19 cellular contexts compared by ENCODE assay signal in the genomic region with DNA sequence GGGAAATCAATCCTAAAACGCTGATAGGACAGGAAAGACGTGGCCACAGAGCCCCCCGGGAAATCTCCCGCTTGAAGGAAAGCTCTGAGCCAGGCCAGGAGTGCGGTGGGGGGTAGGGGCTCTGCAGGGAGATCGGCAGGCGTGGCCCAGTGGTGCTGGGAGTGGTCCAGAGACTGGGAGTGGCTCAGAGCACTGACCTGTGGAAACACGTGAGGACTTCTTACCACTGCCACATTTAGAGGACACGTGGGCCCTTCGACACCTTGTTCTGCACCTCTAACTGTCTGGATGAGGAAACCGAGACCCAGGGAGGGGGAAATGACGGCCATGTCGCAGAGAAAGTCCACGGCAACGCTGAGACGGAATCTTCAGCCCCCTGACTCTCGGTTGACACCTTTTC.
DNase-seq lines count a peak whose midpoint lies in the region; TF ChIP-seq lines count a peak whose summit lies in the region.
"Had no signal": no experiment of that assay in that cellular context is flagged by ENCODE, and none has a peak within 500 bp of the region (broad histone marks: within the 10 kb centered on the region; RNA-seq: fewer than 3 reads in every experiment).

No MANE protein-coding gene starts in this region.

- peak overlapping the region; percentile 44 for H3K18ac ChIP-seq in neuronal stem cell (ENCODE audit: low read length)

- WGBS in neuronal stem cell (ENCODE audit: extremely low coverage in 2 of 2, insufficient read length in 2 of 2, insufficient replicate concordance in 1 of 2), 2 donors = no CpG with 5 or more reads among the region's 17 CpGs

- H2AFZ ChIP-seq in neuronal stem cell (ENCODE audit: low read length) = no peak overlapping the region

- no peak overlapping the region for H2BK12ac ChIP-seq in neuronal stem cell (ENCODE audit: low read length)

- DNase-seq in glutamatergic neuron (peak; percentile 40), neuronal stem cell (ENCODE audit: low spot score) (no peak), NCI-H510A treated with DMSO at 0.1 percent for 48 hours (lab: John Stamatoyannopoulos, UW) (no peak)
- DNase-seq in activated T-cell treated with anti-CD3 and anti-CD28 coated beads, Interleukin-2, amount 50 U/mL, for 48 hours = no peak
- DNase-seq in activated CD4-positive, CD25-positive, alpha-beta regulatory T cell (lab: John Stamatoyannopoulos, UW) = no peak
- DNase-seq: C1 segment of cervical spinal cord; Calu3; CD4-positive, alpha-beta memory T cell; COR-L47; DMS53; DMS79 treated with DMSO at 0.1 percent for 48 hours; GF-D8; GOT3; H7; HCEC 1CT had no signal

- no peak overlapping the region for H3K4me3 Mint-ChIP-seq in glutamatergic neuron (ENCODE audit: unreplicated experiment)
- H3K4me3 Mint-ChIP-seq: B cell; CD4-positive, alpha-beta memory T cell had no signal

- no peaks in the 10 kb centered on the region for H3K27me3 ChIP-seq in BLaER1
- no peaks in the 10 kb centered on the region for H3K27me3 ChIP-seq in neuronal stem cell (ENCODE audit: control insufficient read depth in 3 of 3, insufficient read depth in 3 of 3, low read depth in 1 of 3, low read length in 3 of 3)

- H3K23ac ChIP-seq in neuronal stem cell (ENCODE audit: low read depth, low read length, poor library complexity) = no peak overlapping the region

- H4K20me1 ChIP-seq in BLaER1 = no peaks in the 10 kb centered on the region

- peaks cover 4% of the 10 kb centered on the region for H3K4me1 Mint-ChIP-seq in glutamatergic neuron (ENCODE audit: low read depth, unreplicated experiment)
- H3K4me1 Mint-ChIP-seq: B cell; CD4-positive, alpha-beta memory T cell had no signal

- TF ChIP-seq RAD21 in Ishikawa (IDR thresholded peaks at IDR 0.05; ENCODE audit: low read depth) = no peak

- no peak overlapping the region for H3K4ac ChIP-seq in neuronal stem cell (ENCODE audit: low read length)

- no peak overlapping the region for H3K27ac Mint-ChIP-seq in glutamatergic neuron (ENCODE audit: unreplicated experiment)
- H3K27ac Mint-ChIP-seq: B cell; CD4-positive, alpha-beta memory T cell had no signal

- no peak overlapping the region for H4K8ac ChIP-seq in neuronal stem cell (ENCODE audit: low read depth, low read length)

- no peak overlapping the region for H3K27ac ChIP-seq in BLaER1
- H3K27ac ChIP-seq in neuronal stem cell (replicated peaks; ENCODE audit: low read length) = no peak overlapping the region
- H3K27ac ChIP-seq: 22Rv1 had no signal

- no peak overlapping the region for H2BK15ac ChIP-seq in neuronal stem cell (ENCODE audit: low read length)

- TF ChIP-seq CTCF in glutamatergic neuron (IDR thresholded peaks at IDR 0.05; ENCODE audit: partially characterized antibody, unreplicated experiment) = no peak

- H3K4me3 ChIP-seq in BLaER1 (no peak overlapping the region), neuronal stem cell (ENCODE audit: low read length in 2 of 2) (no peak overlapping the region)

- H3K9ac ChIP-seq in BLaER1 (no peak overlapping the region), neuronal stem cell (ENCODE audit: low read depth, low read length, poor library complexity) (no peak overlapping the region)

- H2BK120ac ChIP-seq in neuronal stem cell (ENCODE audit: low read depth, low read length) = no peak overlapping the region

- no peaks in the 10 kb centered on the region for H3K36me3 Mint-ChIP-seq in glutamatergic neuron (ENCODE audit: unreplicated experiment)
- H3K36me3 Mint-ChIP-seq: CD4-positive, alpha-beta memory T cell had no signal

- H3K4me1 ChIP-seq in BLaER1 = peaks cover 56% of the 10 kb centered on the region
- no peaks in the 10 kb centered on the region for H3K4me1 ChIP-seq in neuronal stem cell (ENCODE audit: control insufficient read depth in 2 of 2, insufficient read depth in 1 of 2, low read depth in 1 of 2, low read length in 2 of 2)

- H2BK5ac ChIP-seq in neuronal stem cell (ENCODE audit: low read length) = no peak overlapping the region

- no peak overlapping the region for H4K91ac ChIP-seq in neuronal stem cell (ENCODE audit: low read depth, low read length, poor library complexity)

- peaks cover 3% of the 10 kb centered on the region for H3K9me3 Mint-ChIP-seq in glutamatergic neuron (ENCODE audit: unreplicated experiment)

- no peak for TF ChIP-seq EP300 in Ishikawa (IDR thresholded peaks at IDR 0.05; ENCODE audit: borderline replicate concordance)

- H2AK5ac ChIP-seq in neuronal stem cell (ENCODE audit: low read depth, low read length) = no peak overlapping the region

- no peaks in the 10 kb centered on the region for H3K79me1 ChIP-seq in neuronal stem cell (ENCODE audit: low read depth, low read length)

- H3K9me3 ChIP-seq in BLaER1 = no peaks in the 10 kb centered on the region
- no peaks in the 10 kb centered on the region for H3K9me3 ChIP-seq in neuronal stem cell (replicated peaks in 1 of 2; ENCODE audit: control insufficient read depth in 2 of 2, insufficient read depth in 1 of 2, low read depth in 1 of 2, low read length in 2 of 2)

- H3K14ac ChIP-seq in neuronal stem cell (ENCODE audit: low read length) = no peak overlapping the region

- H3K36me3 ChIP-seq in BLaER1 = no peaks in the 10 kb centered on the region
- no peaks in the 10 kb centered on the region for H3K36me3 ChIP-seq in neuronal stem cell (replicated peaks in 1 of 2; ENCODE audit: control insufficient read depth in 2 of 2, insufficient read depth in 2 of 2, low read length in 2 of 2)

- peak overlapping the region; percentile 52 for H3K4me2 ChIP-seq in BLaER1
- H3K4me2 ChIP-seq in neuronal stem cell (ENCODE audit: insufficient read depth, low read length, poor library complexity, severe bottlenecking) = no peak overlapping the region

- H3K27me3 Mint-ChIP-seq in glutamatergic neuron (ENCODE audit: unreplicated experiment) = no peaks in the 10 kb centered on the region

TF ChIP-seq in Ishikawa, 13 proteins besides CTCF, POLR2A, EP300 and RAD21:
- TF ChIP-seq, protein P1, sequence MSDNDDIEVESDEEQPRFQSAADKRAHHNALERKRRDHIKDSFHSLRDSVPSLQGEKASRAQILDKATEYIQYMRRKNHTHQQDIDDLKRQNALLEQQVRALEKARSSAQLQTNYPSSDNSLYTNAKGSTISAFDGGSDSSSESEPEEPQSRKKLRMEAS (IDR thresholded peaks at IDR 0.05) = peak; percentile 52
- TF ChIP-seq TCF12 (IDR thresholded peaks at IDR 0.05; ENCODE audit: low read depth) = no peak
- no peak for TF ChIP-seq NFIC (IDR thresholded peaks at IDR 0.05)
TF ChIP-seq in Ishikawa: peak in this region for 1.
